In the genomic region with DNA sequence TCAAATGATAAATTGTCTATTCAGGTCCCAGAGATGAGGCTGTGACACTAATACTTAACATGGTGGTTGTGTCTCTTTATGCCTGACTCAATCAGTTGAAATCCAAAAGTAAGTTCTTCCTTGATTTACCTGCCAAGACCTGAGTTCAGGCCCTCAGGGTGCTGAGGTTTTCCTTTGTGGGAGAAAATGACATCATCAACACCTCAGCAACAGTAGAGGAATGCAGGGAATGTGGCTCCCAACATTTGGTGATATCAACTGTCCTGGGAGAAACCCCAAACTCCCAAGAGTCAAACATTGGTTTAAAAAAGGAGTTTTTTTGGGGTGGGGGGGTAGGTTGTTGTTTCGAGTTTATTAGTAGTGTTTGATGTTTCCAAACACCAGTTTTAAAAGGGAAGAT, we compare ENCODE assay signal across 14 cellular contexts. TPM values are rescaled to one million over a fixed set of nuclear protein-coding genes. Genes with fewer than 3 reads are reported as not detected.
A peak's percentile ranks its signal among the peaks of the same experiment; 100 is the strongest.
DNase-seq lines count a peak whose midpoint lies in the region; ATAC-seq, FAIRE-seq and TF ChIP-seq lines count a peak whose summit lies in the region.
"Had no signal": no experiment of that assay in that cellular context is flagged by ENCODE, and none has a peak within 500 bp of the region (broad histone marks: within the 10 kb centered on the region; RNA-seq: fewer than 3 reads in every experiment).

No MANE protein-coding gene starts in this region.

- no peaks in the 10 kb centered on the region for H4K20me1 ChIP-seq in keratinocyte (ENCODE audit: control insufficient read depth, extremely low read depth, insufficient read depth, low read length)

- in situ Hi-C loops in ACHN (cut with HindIII; ENCODE audit: low pct_ligation_motif_present, low pct_unique_long_range_greater_than_20kb, low sequenced_read_pairs): no loop called here

- H3K9ac ChIP-seq in keratinocyte (ENCODE audit: control insufficient read depth, extremely low read depth, insufficient read depth, low read length): peak overlapping the region; percentile 76

- TF ChIP-seq POLR2A in Peyer's patch (IDR thresholded peaks at IDR 0.05): no peak

- dilution Hi-C loops in keratinocyte (cut with MboI; ENCODE audit: extremely low pct_ligation_motif_present, low sequenced_read_pairs): no loop called here

- H3K79me2 ChIP-seq in keratinocyte (ENCODE audit: control insufficient read depth, insufficient read depth, low read length): peaks cover 54% of the 10 kb centered on the region

- H3K9me3 ChIP-seq in keratinocyte (ENCODE audit: control insufficient read depth, low read depth, low read length) (no peaks in the 10 kb centered on the region), Peyer's patch (no peaks in the 10 kb centered on the region)

- H3K4me3 ChIP-seq in keratinocyte (ENCODE audit: control insufficient read depth in 2 of 3, extremely low read depth in 1 of 3, insufficient read depth in 2 of 3, low read depth in 1 of 3, low read length in 3 of 3): peak overlapping the region in 2 of 3 experiments; percentile 57 to 58
- H3K4me3 ChIP-seq in Peyer's patch: no peak overlapping the region

- no peaks in the 10 kb centered on the region for H3K9me3 Mint-ChIP-seq in brain
- H3K9me3 Mint-ChIP-seq in stimulated activated naive B cell treated with anti-CD40 and anti-IgM and Interleukin-4, amounts not matched to agents 10 μg/mL and 1 μg/mL and 100 μg/mL, for 72 hours: no peaks in the 10 kb centered on the region
- H3K9me3 Mint-ChIP-seq in activated T-cell treated with anti-CD3 and anti-CD28 coated beads, Interleukin-2, amount 50 U/mL, for 72 hours: no peaks in the 10 kb centered on the region
- H3K9me3 Mint-ChIP-seq: memory B cell had no signal

- TF ChIP-seq CTCF in brain (conservative IDR thresholded peaks at IDR 0.05) (no peak), keratinocyte (optimal IDR thresholded peaks at IDR 0.05 in 1 of 3, IDR thresholded peaks at IDR 0.05 in 1 of 3, conservative IDR thresholded peaks at IDR 0.05 in 1 of 3; ENCODE audit: extremely low read depth in 1 of 3, insufficient read depth in 2 of 3, low read length in 3 of 3) (no peak), Peyer's patch (IDR thresholded peaks at IDR 0.05) (no peak)

- peak overlapping the region; percentile 84 for H3K4me2 ChIP-seq in keratinocyte (ENCODE audit: control insufficient read depth, extremely low read depth, insufficient read depth, low read depth, low read length)

- no peaks in the 10 kb centered on the region for H3K36me3 Mint-ChIP-seq in brain
- no peaks in the 10 kb centered on the region for H3K36me3 Mint-ChIP-seq in stimulated activated naive B cell treated with anti-CD40 and anti-IgM and Interleukin-4, amounts not matched to agents 10 μg/mL and 1 μg/mL and 100 μg/mL, for 72 hours
- H3K36me3 Mint-ChIP-seq in activated T-cell treated with anti-CD3 and anti-CD28 coated beads, Interleukin-2, amount 50 U/mL, for 72 hours (ENCODE audit: insufficient read depth in 2 of 2): no peaks in the 10 kb centered on the region

- FAIRE-seq in HTR-8/SVneo (lab: Jason Lieb, UNC) (no peak), keratinocyte (lab: Jason Lieb, UNC) (peak; percentile 96)
- FAIRE-seq: colon had no signal

- peak; percentile 26 for DNase-seq in ACHN
- DNase-seq in HTR-8/SVneo (ENCODE audit: insufficient read length, low spot score): peak; percentile 12
- DNase-seq in keratinocyte (ENCODE audit: low read depth, low spot score): peak; percentile 98
- no peak for DNase-seq in stimulated activated naive B cell treated with anti-CD40 and anti-IgM and Interleukin-4, amounts not matched to agents 10 μg/mL and 1 μg/mL and 100 μg/mL, for 72 hours
- no peak for DNase-seq in activated T-cell treated with anti-CD3 and anti-CD28 coated beads, Interleukin-2, amount 50 U/mL, for 72 hours
- DNase-seq in Peyer's patch: no peak
- DNase-seq: activated effector memory CD4-positive, alpha-beta T cell treated with anti-CD3 and anti-CD28 coated beads, Interleukin-2, amount 50 U/mL, for 16 hours; NCI-H1694 had no signal

- H3K27ac Mint-ChIP-seq in brain: peak overlapping the region in 3 of 5 experiments; percentile 74 to 94 (median 77)
- no peak overlapping the region for H3K27ac Mint-ChIP-seq in stimulated activated naive B cell treated with anti-CD40 and anti-IgM and Interleukin-4, amounts not matched to agents 10 μg/mL and 1 μg/mL and 100 μg/mL, for 72 hours
- H3K27ac Mint-ChIP-seq in activated T-cell treated with anti-CD3 and anti-CD28 coated beads, Interleukin-2, amount 50 U/mL, for 72 hours: no peak overlapping the region
- H3K27ac Mint-ChIP-seq: memory B cell had no signal

- no peak overlapping the region for H3K4me3 Mint-ChIP-seq in brain
- no peak overlapping the region for H3K4me3 Mint-ChIP-seq in stimulated activated naive B cell treated with anti-CD40 and anti-IgM and Interleukin-4, amounts not matched to agents 10 μg/mL and 1 μg/mL and 100 μg/mL, for 72 hours
- no peak overlapping the region for H3K4me3 Mint-ChIP-seq in activated T-cell treated with anti-CD3 and anti-CD28 coated beads, Interleukin-2, amount 50 U/mL, for 72 hours
- H3K4me3 Mint-ChIP-seq: memory B cell had no signal

- H3K9me1 ChIP-seq in keratinocyte (ENCODE audit: control insufficient read depth, extremely low read depth, insufficient read depth, low read length): no peaks in the 10 kb centered on the region

- H3K4me1 ChIP-seq in keratinocyte (ENCODE audit: control insufficient read depth, extremely low read depth, insufficient read depth, low read length) (peaks cover 66% of the 10 kb centered on the region), Peyer's patch (peaks cover 0 to 15% (median 0%) of the 10 kb centered on the region in 4 donors)

- H2AFZ ChIP-seq in keratinocyte (ENCODE audit: control insufficient read depth, low read length): no peak overlapping the region

- no peaks in the 10 kb centered on the region for H3K27me3 ChIP-seq in keratinocyte (ENCODE audit: control insufficient read depth, extremely low read depth, insufficient read depth, low read length)
- H3K27me3 ChIP-seq in Peyer's patch: no peaks in the 10 kb centered on the region

- H3K36me3 ChIP-seq in keratinocyte (ENCODE audit: control insufficient read depth in 2 of 2, extremely low read depth in 1 of 2, insufficient read depth in 2 of 2, low read length in 2 of 2) (peaks cover 0 to 4% of the 10 kb centered on the region in 2 experiments), Peyer's patch (no peaks in the 10 kb centered on the region)

- peaks cover 16% of the 10 kb centered on the region for H3K27me3 Mint-ChIP-seq in brain
- H3K27me3 Mint-ChIP-seq in stimulated activated naive B cell treated with anti-CD40 and anti-IgM and Interleukin-4, amounts not matched to agents 10 μg/mL and 1 μg/mL and 100 μg/mL, for 72 hours: no peaks in the 10 kb centered on the region
- no peaks in the 10 kb centered on the region for H3K27me3 Mint-ChIP-seq in activated T-cell treated with anti-CD3 and anti-CD28 coated beads, Interleukin-2, amount 50 U/mL, for 72 hours (ENCODE audit: low read depth)
- H3K27me3 Mint-ChIP-seq: memory B cell had no signal

- H3K27ac ChIP-seq in keratinocyte (ENCODE audit: control insufficient read depth, insufficient read depth, low read length): peak overlapping the region; percentile 95
- H3K27ac ChIP-seq in Peyer's patch: peak overlapping the region in 1 of 4 donors; percentile 14

- H3K4me1 Mint-ChIP-seq in brain: peaks cover 28% of the 10 kb centered on the region
- no peaks in the 10 kb centered on the region for H3K4me1 Mint-ChIP-seq in stimulated activated naive B cell treated with anti-CD40 and anti-IgM and Interleukin-4, amounts not matched to agents 10 μg/mL and 1 μg/mL and 100 μg/mL, for 72 hours
- H3K4me1 Mint-ChIP-seq in activated T-cell treated with anti-CD3 and anti-CD28 coated beads, Interleukin-2, amount 50 U/mL, for 72 hours (ENCODE audit: low read depth): peaks cover 11% of the 10 kb centered on the region
- H3K4me1 Mint-ChIP-seq: memory B cell had no signal

- no peak for ATAC-seq in stimulated activated naive B cell treated with anti-CD40 and anti-IgM and Interleukin-4, amounts not matched to agents 10 μg/mL and 1 μg/mL and 100 μg/mL, for 72 hours (replicated peaks)
- no peak for ATAC-seq in activated T-cell treated with anti-CD3 and anti-CD28 coated beads, Interleukin-2, amount 50 U/mL, for 72 hours (replicated peaks in 1 of 2)
- no peak for ATAC-seq in GM18498 (IDR thresholded peaks at IDR 0.05; ENCODE audit: unreplicated experiment)

RNA-seq across cellular contexts. Expression of gene RNF43, which starts 14.7 kb away (rescaled TPM):
- polyA plus RNA-seq in brain (ENCODE audit: insufficient read depth, low read depth, low replicate concordance): 0.56 TPM
- 5.3 to 16.4 TPM (median 15.0 TPM) in 3 replicates for polyA plus RNA-seq in keratinocyte
- 6.5 TPM for polyA plus RNA-seq in keratinocyte (2011; ENCODE audit: low read depth)
- polyA plus RNA-seq in keratinocyte (2011; cell fraction: cytosol; rRNA removed): 7.6 and 9.6 TPM in 2 replicates
- polyA plus RNA-seq in keratinocyte (2011; cell fraction: nucleus; rRNA removed): 36.2 and 39.0 TPM in 2 replicates
- 8.3 and 16.0 TPM in 2 replicates for polyA plus RNA-seq in keratinocyte (2012; ENCODE audit: low replicate concordance)
- polyA minus RNA-seq in keratinocyte: 8.0 to 23.8 TPM (median 16.6 TPM) in 3 replicates
- polyA minus RNA-seq in keratinocyte (2011; cell fraction: cytosol; rRNA and poly(A)+ RNA removed): 2.7 TPM
- 21.7 and 32.8 TPM in 2 replicates for polyA minus RNA-seq in keratinocyte (2011; cell fraction: nucleus; rRNA and poly(A)+ RNA removed)
- total RNA-seq in activated T-cell treated with anti-CD3 and anti-CD28 coated beads, Interleukin-2, amount 50 U/mL, for 72 hours: 1 to 10 TPM; 2.6 to 3.4 TPM
- 100 to 1,000 TPM in 2 of 4 donors, 10 to 100 TPM in 2; 46.9 to 104 (median 85.4) TPM for total RNA-seq in Peyer's patch
- total RNA-seq: G401, glomerular endothelial cell had no signal

RNA-seq across cellular contexts. Expression of gene SUPT4H1, which starts 50.7 kb away (rescaled TPM):
- polyA plus RNA-seq in brain (ENCODE audit: insufficient read depth, low read depth, low replicate concordance) (111 TPM), keratinocyte (107 to 206 TPM (median 161 TPM) in 3 replicates)
- 113 TPM for polyA plus RNA-seq in keratinocyte (2011; ENCODE audit: low read depth)
- 99.9 and 137 TPM in 2 replicates for polyA plus RNA-seq in keratinocyte (2011; cell fraction: cytosol; rRNA removed)
- 65.9 and 75.0 TPM in 2 replicates for polyA plus RNA-seq in keratinocyte (2011; cell fraction: nucleus; rRNA removed)
- 90.7 and 125 TPM in 2 replicates for polyA plus RNA-seq in keratinocyte (2012; ENCODE audit: low replicate concordance)
- polyA minus RNA-seq in keratinocyte: 28.7 to 77.6 TPM (median 57.7 TPM) in 3 replicates
- 36.6 TPM for polyA minus RNA-seq in keratinocyte (2011; cell fraction: cytosol; rRNA and poly(A)+ RNA removed)
- 11.6 and 18.3 TPM in 2 replicates for polyA minus RNA-seq in keratinocyte (2011; cell fraction: nucleus; rRNA and poly(A)+ RNA removed)
- 100 to 1,000 TPM; 101 to 110 TPM for total RNA-seq in activated T-cell treated with anti-CD3 and anti-CD28 coated beads, Interleukin-2, amount 50 U/mL, for 72 hours
- total RNA-seq in Peyer's patch: 10 to 100 TPM; 31.9 to 56.1 (median 47.9) TPM

Comparison
In these comparisons a context has a peak if more than half of its experiments do, and no peak if none do; other contexts are left out.
1. DNase-seq: peak in ACHN (single experiment), HTR-8/SVneo (single experiment) and keratinocyte (single experiment); none in stimulated activated naive B cell treated with anti-CD40 and anti-IgM and Interleukin-4, amounts not matched to agents 10 μg/mL and 1 μg/mL and 100 μg/mL, for 72 hours (single experiment), activated T-cell treated with anti-CD3 and anti-CD28 coated beads, Interleukin-2, amount 50 U/mL, for 72 hours (0 of 2) and Peyer's patch (0 of 3).
2. H3K27ac Mint-ChIP-seq: peak in brain (3 of 5); none in stimulated activated naive B cell treated with anti-CD40 and anti-IgM and Interleukin-4, amounts not matched to agents 10 μg/mL and 1 μg/mL and 100 μg/mL, for 72 hours (single experiment) and activated T-cell treated with anti-CD3 and anti-CD28 coated beads, Interleukin-2, amount 50 U/mL, for 72 hours (single experiment).
3. H3K4me3 ChIP-seq: peak in keratinocyte (2 of 3); none in Peyer's patch (0 of 4).
4. RNA of gene RNF43, which starts 14.7 kb away (total RNA-seq): 46.9 to 104 TPM in Peyer's patch; 2.6 to 3.4 TPM in activated T-cell treated with anti-CD3 and anti-CD28 coated beads, Interleukin-2, amount 50 U/mL, for 72 hours; every median in the first group is over 10 times any median in the second.